Comparison of ENCODE assay signal across 8 cellular contexts in genomic region chr20:3933126-3933684, GRCh38. TPM values are rescaled to one million over a fixed set of nuclear protein-coding genes. Genes with fewer than 3 reads are reported as not detected.
A peak's percentile ranks its signal among the peaks of the same experiment; 100 is the strongest.
DNase-seq lines count a peak whose midpoint lies in the region; TF ChIP-seq lines count a peak whose summit lies in the region.

No MANE protein-coding gene starts in this region.

- POLR2A ChIA-PET in GM10248 (lab: Yijun Ruan, JAX) = interaction anchor here (0.6 to 0.7 kb wide), 2 partner anchors 121 to 1067 kb away, joined by 4 to 7 read pairs; no protein-coding TSS in a partner anchor

- no peak for DNase-seq in CD14-positive monocyte (ENCODE audit: low spot score)
- DNase-seq in KBM-7 = peak; percentile 24
- DNase-seq in coronary artery (ENCODE audit: low spot score) = no peak
- no peak for DNase-seq in ovary
- DNase-seq in DMS 273 treated with DMSO at 0.1 percent for 48 hours (lab: John Stamatoyannopoulos, UW) = no peak
- DNase-seq in NCI-H2196 (lab: John Stamatoyannopoulos, UW; ENCODE audit: unreplicated experiment) = no peak
- DNase-seq in GM10248 (ENCODE audit: extremely low spot score) = no peak
- DNase-seq in HUDEP-2 (lab: John Stamatoyannopoulos, UW; ENCODE audit: unreplicated experiment in 76 of 76) = no peak

- H3K4me1 ChIP-seq in ovary (ENCODE audit: insufficient read depth) = peaks cover 6% of the 10 kb centered on the region

- TF ChIP-seq CTCF in CD14-positive monocyte (IDR thresholded peaks at IDR 0.05) (no peak), coronary artery (IDR thresholded peaks at IDR 0.05) (no peak), ovary (IDR thresholded peaks at IDR 0.05) (no peak), GM10248 (IDR thresholded peaks at IDR 0.05; ENCODE audit: control extremely low read depth, extremely low read depth, low read depth, missing control alignments) (no peak)

- in situ Hi-C loops in KBM-7 (cut with MboI; ENCODE audit: low pct_unique_long_range_greater_than_20kb, low sequenced_read_pairs) = no loop called here

- peak overlapping the region; percentile 73 for H3K4me3 ChIP-seq in coronary artery
- peak overlapping the region; percentile 47 for H3K4me3 ChIP-seq in ovary

- H3K27ac Mint-ChIP-seq in CD14-positive monocyte = peak overlapping the region; percentile 77 to 89 (median 86)

- H3K9me3 ChIP-seq in ovary = no peaks in the 10 kb centered on the region

- H3K27ac ChIP-seq in coronary artery = peak overlapping the region; percentile 65 to 83
- peak overlapping the region; percentile 28 to 65 for H3K27ac ChIP-seq in ovary

- no peaks in the 10 kb centered on the region for H3K9me3 Mint-ChIP-seq in CD14-positive monocyte

- peaks cover 29 to 65% of the 10 kb centered on the region in 2 donors for H3K36me3 Mint-ChIP-seq in CD14-positive monocyte

- no peak for TF ChIP-seq POLR2A in ovary (IDR thresholded peaks at IDR 0.05)

- WGBS in ovary, 3 donors = 56 to 75% (median 57%) methylated on average over 7 of the region's 7 CpGs

- intact Hi-C loops in CD14-positive monocyte (cut with micrococcal nuclease) = no loop called here
- intact Hi-C loops in ovary (cut with DNase I) = no loop called here

- CTCF ChIA-PET in GM10248 (lab: Yijun Ruan, JAX) = interaction anchor here (0.9 to 2.4 kb wide), 2 partner anchors 32 to 139 kb away, joined by 3 to 7 read pairs; no protein-coding TSS in a partner anchor

- H3K36me3 ChIP-seq in ovary = no peaks in the 10 kb centered on the region

- no peak for TF ChIP-seq EP300 in ovary (IDR thresholded peaks at IDR 0.05)

- H3K27me3 Mint-ChIP-seq in CD14-positive monocyte (ENCODE audit: low read depth in 3 of 3) = no peaks in the 10 kb centered on the region

- no peaks in the 10 kb centered on the region for H3K27me3 ChIP-seq in ovary

- H3K4me1 Mint-ChIP-seq in CD14-positive monocyte = peaks cover 64% of the 10 kb centered on the region

- H3K4me3 Mint-ChIP-seq in CD14-positive monocyte = peak overlapping the region; percentile 39 to 46

RNA-seq across cellular contexts. Expression of gene PANK2, which starts 44.0 kb away (rescaled TPM):
- polyA plus RNA-seq in CD14-positive monocyte = 10 to 100 TPM; 48.0 to 65.7 TPM
- 10 to 100 TPM; 22.2 to 34.9 (median 33.9) TPM for total RNA-seq in ovary
- polyA plus RNA-seq in ovary = 10 to 100 TPM; 20.0 to 39.5 TPM
